24 cellular contexts compared by ENCODE assay signal in genomic region chr14:38074754-38075153, GRCh38.
DNase-seq lines count a peak whose midpoint lies in the region; ATAC-seq and TF ChIP-seq lines count a peak whose summit lies in the region.
"Had no signal": no experiment of that assay in that cellular context is flagged by ENCODE, and none has a peak within 500 bp of the region (broad histone marks: within the 10 kb centered on the region; RNA-seq: fewer than 3 reads in every experiment).

No MANE protein-coding gene starts in this region.

- H3K27ac ChIP-seq in DND-41 (ENCODE audit: low read length) (peak overlapping the region; percentile 71), trophoblast cell (ENCODE audit: low read depth, low read length) (no peak overlapping the region)
- H3K27ac ChIP-seq: lower lobe of right lung, PC-9, testis, VCaP had no signal

- no peaks in the 10 kb centered on the region for H3K36me3 ChIP-seq in DND-41 (ENCODE audit: insufficient read depth, low read length)
- H3K36me3 ChIP-seq in trophoblast cell (ENCODE audit: control insufficient read depth in 1 of 2, insufficient read depth in 2 of 2, low read length in 2 of 2): no peaks in the 10 kb centered on the region
- H3K36me3 ChIP-seq: BE2C, lower lobe of right lung had no signal

- H3K9ac ChIP-seq in DND-41 (ENCODE audit: low read depth, low read length) (no peak overlapping the region; the same call in 1 of the 2 replicates), trophoblast cell (ENCODE audit: low read length) (no peak overlapping the region)

- H3K79me2 ChIP-seq in DND-41 (ENCODE audit: insufficient read depth, low read length): no peaks in the 10 kb centered on the region
- H3K79me2 ChIP-seq in trophoblast cell (ENCODE audit: control insufficient read depth, insufficient read depth, low read length, poor library complexity): no peaks in the 10 kb centered on the region

- no peaks in the 10 kb centered on the region for H4K20me1 ChIP-seq in DND-41 (ENCODE audit: insufficient read depth, low read length)

- H4K8ac ChIP-seq in trophoblast cell (ENCODE audit: low read depth, low read length): no peak overlapping the region

- H2BK5ac ChIP-seq in trophoblast cell (ENCODE audit: low read depth, low read length, poor library complexity): no peak overlapping the region

- CTCF ChIA-PET in activated CD4-positive, alpha-beta memory T cell treated with anti-CD3 and anti-CD28 coated beads for 36 hours (lab: Charles Lee): no interaction called here

- no peak overlapping the region for H4K12ac ChIP-seq in trophoblast cell (ENCODE audit: low read depth, low read length)

- intact Hi-C loops in activated CD4-positive, alpha-beta T cell treated with anti-CD3 and anti-CD28 coated beads, Interleukin-2, amount 10 ng/mL, durations not matched to agents 24 days and 14 days (cut with micrococcal nuclease): loop anchor here (1.0 to 2.0 kb wide), 2 partner anchors 9 to 32 kb away; no protein-coding TSS in a partner anchor
- intact Hi-C loops in activated CD4-positive, alpha-beta memory T cell treated with anti-CD3 and anti-CD28 coated beads for 36 hours (cut with micrococcal nuclease): loop anchor here (5.0 to 10.0 kb wide), 4 partner anchors 87 to 1360 kb away; partner anchors contain the start of genes FBXO33, FOXA1 and TTC6

- no peak overlapping the region for H2AK5ac ChIP-seq in trophoblast cell (ENCODE audit: low read length)

- peak; percentile 73 for ATAC-seq in DND-41 (ENCODE audit: insufficient read depth, low read depth)
- ATAC-seq: lower lobe of right lung, right cardiac atrium had no signal

- H2BK120ac ChIP-seq in trophoblast cell (ENCODE audit: insufficient read depth, low read length, poor library complexity): no peak overlapping the region

- H2BK12ac ChIP-seq in trophoblast cell (ENCODE audit: low read length): no peak overlapping the region

- no peaks in the 10 kb centered on the region for H3K9me3 ChIP-seq in DND-41 (ENCODE audit: insufficient read depth, low read length, severe bottlenecking)
- no peaks in the 10 kb centered on the region for H3K9me3 ChIP-seq in trophoblast cell (ENCODE audit: insufficient read depth, low read depth, low read length)
- H3K9me3 ChIP-seq: BE2C, lower lobe of right lung, testis had no signal

- H3K4me1 ChIP-seq in DND-41 (ENCODE audit: insufficient read depth, low read length) (peaks cover 78% of the 10 kb centered on the region), trophoblast cell (ENCODE audit: control insufficient read depth in 1 of 2, insufficient read depth in 2 of 2, low read length in 2 of 2) (no peaks in the 10 kb centered on the region)
- H3K4me1 ChIP-seq: testis had no signal

- POLR2A ChIA-PET in activated CD4-positive, alpha-beta memory T cell treated with anti-CD3 and anti-CD28 coated beads for 36 hours (lab: Charles Lee): no interaction called here

- H3K18ac ChIP-seq in trophoblast cell (ENCODE audit: low read length): no peak overlapping the region

- H3K79me1 ChIP-seq in trophoblast cell (ENCODE audit: low read length): no peaks in the 10 kb centered on the region

- no CpG with 5 or more reads among the region's 2 CpGs for whole genome bisulfite sequencing in trophoblast cell (ENCODE audit: extremely low coverage, insufficient coverage, insufficient read length)

- H3K14ac ChIP-seq in trophoblast cell (ENCODE audit: low read length): no peak overlapping the region

- no peak overlapping the region for H3K27ac Mint-ChIP-seq in activated CD4-positive, alpha-beta T cell treated with anti-CD3 and anti-CD28 coated beads, Interleukin-2, amount 10 ng/mL, durations not matched to agents 24 days and 14 days
- H3K27ac Mint-ChIP-seq in activated CD4-positive, alpha-beta memory T cell treated with anti-CD3 and anti-CD28 coated beads for 36 hours: peak overlapping the region; percentile 70
- H3K27ac Mint-ChIP-seq in immature natural killer cell: peak overlapping the region; percentile 87 to 98 (median 96)
- H3K27ac Mint-ChIP-seq: activated T-helper 2 cell treated with anti-CD3 and anti-CD28 coated beads, Interferon-gamma antibody, Interleukin-2, Interleukin-4, amounts not matched to agents 10 μg/mL and 5 μg/mL and 100 μg/mL, durations not matched to agents 14 hours and 24 hours and 36 hours had no signal

- no peak overlapping the region for H3K4ac ChIP-seq in trophoblast cell (ENCODE audit: low read depth, low read length)

- H3K4me2 ChIP-seq in DND-41 (ENCODE audit: insufficient read depth, low read length) (peak overlapping the region; percentile 10; the same call in 1 of the 2 replicates), trophoblast cell (ENCODE audit: low read length) (no peak overlapping the region)
- H3K4me2 ChIP-seq: PC-9 had no signal

- no peak overlapping the region for H3K23ac ChIP-seq in trophoblast cell (ENCODE audit: low read length)

- H3K27me3 ChIP-seq in DND-41 (ENCODE audit: insufficient read depth, low read length, poor library complexity): no peaks in the 10 kb centered on the region
- H3K27me3 ChIP-seq in trophoblast cell (ENCODE audit: insufficient read depth, low read length): no peaks in the 10 kb centered on the region
- H3K27me3 ChIP-seq: BE2C, testis had no signal

- H3K4me3 ChIP-seq in DND-41 (ENCODE audit: low read depth in 1 of 2, low read length in 2 of 2): no peak overlapping the region
- no peak overlapping the region for H3K4me3 ChIP-seq in trophoblast cell (ENCODE audit: low read depth, low read length)
- H3K4me3 ChIP-seq: lower lobe of right lung, PC-9, testis had no signal

- peak overlapping the region; percentile 17 for H3K4me3 Mint-ChIP-seq in activated CD4-positive, alpha-beta T cell treated with anti-CD3 and anti-CD28 coated beads, Interleukin-2, amount 10 ng/mL, durations not matched to agents 24 days and 14 days
- H3K4me3 Mint-ChIP-seq in activated CD4-positive, alpha-beta memory T cell treated with anti-CD3 and anti-CD28 coated beads for 36 hours: no peak overlapping the region
- H3K4me3 Mint-ChIP-seq in immature natural killer cell: peak overlapping the region; percentile 74 to 89 (median 82)

- peak; percentile 70 for DNase-seq in activated CD4-positive, alpha-beta T cell treated with anti-CD3 and anti-CD28 coated beads, Interleukin-2, amount 10 ng/mL, durations not matched to agents 24 days and 14 days
- DNase-seq in activated CD4-positive, alpha-beta T cell treated with anti-CD3 and anti-CD28 coated beads for 48 hours: no peak
- DNase-seq in DND-41 (peak; percentile 45), immature natural killer cell (peak; percentile 69 to 80 (median 75)), pons (ENCODE audit: low spot score) (no peak), NCI-H146 treated with DMSO at 0.1 percent for 48 hours (lab: John Stamatoyannopoulos, UW; ENCODE audit: unreplicated experiment) (no peak), trophoblast cell (no peak)
- no peak for DNase-seq in activated CD4-positive, alpha-beta memory T cell treated with anti-CD3 and anti-CD28 coated beads for 36 hours
- DNase-seq: activated CD8-positive, alpha-beta memory T cell treated with anti-CD3 and anti-CD28 coated beads for 24 hours; aorta; BE2C; caudate nucleus; hypothalamus; lower lobe of right lung; MM.1S; NCI-H1694; NCI-H2171 treated with DMSO at 0.1 percent for 48 hours; PC-9; right cardiac atrium; SHP77 treated with DMSO at 0.1 percent for 48 hours; stimulated activated CD4-positive, alpha-beta T cell treated with anti-CD3 and anti-CD28 coated beads, Interleukin-15, amount 100 ng/mL, for 24 hours; testis had no signal

- H2AFZ ChIP-seq in DND-41 (ENCODE audit: low read depth, low read length): 0 out of 2 replicates have a peak overlapping the region, but pooled peaks have one; percentile 7
- no peak overlapping the region for H2AFZ ChIP-seq in trophoblast cell (ENCODE audit: insufficient read depth, low read length, poor library complexity)
- H2AFZ ChIP-seq: PC-9 had no signal

- H3K4me1 Mint-ChIP-seq in activated CD4-positive, alpha-beta T cell treated with anti-CD3 and anti-CD28 coated beads, Interleukin-2, amount 10 ng/mL, durations not matched to agents 24 days and 14 days: peaks cover 26% of the 10 kb centered on the region
- H3K4me1 Mint-ChIP-seq in activated CD4-positive, alpha-beta memory T cell treated with anti-CD3 and anti-CD28 coated beads for 36 hours (ENCODE audit: low read depth): peaks cover 71% of the 10 kb centered on the region
- peaks cover 88 to 92% of the 10 kb centered on the region in 2 donors for H3K4me1 Mint-ChIP-seq in immature natural killer cell

- H4K91ac ChIP-seq in trophoblast cell (ENCODE audit: low read depth, low read length): no peak overlapping the region

- no peak for TF ChIP-seq CTCF in DND-41 (IDR thresholded peaks at IDR 0.05; ENCODE audit: borderline replicate concordance, extremely low read depth, low read length, poor library complexity, severe bottlenecking)

- H3K36me3 Mint-ChIP-seq in activated CD4-positive, alpha-beta T cell treated with anti-CD3 and anti-CD28 coated beads, Interleukin-2, amount 10 ng/mL, durations not matched to agents 24 days and 14 days (ENCODE audit: low read depth): no peaks in the 10 kb centered on the region
- H3K36me3 Mint-ChIP-seq in activated CD4-positive, alpha-beta memory T cell treated with anti-CD3 and anti-CD28 coated beads for 36 hours: peaks cover 3% of the 10 kb centered on the region
- no peaks in the 10 kb centered on the region for H3K36me3 Mint-ChIP-seq in immature natural killer cell

- peaks cover 7% of the 10 kb centered on the region for H3K9me3 Mint-ChIP-seq in activated CD4-positive, alpha-beta T cell treated with anti-CD3 and anti-CD28 coated beads, Interleukin-2, amount 10 ng/mL, durations not matched to agents 24 days and 14 days
- H3K9me3 Mint-ChIP-seq in activated CD4-positive, alpha-beta memory T cell treated with anti-CD3 and anti-CD28 coated beads for 36 hours: peaks cover 4% of the 10 kb centered on the region
- H3K9me3 Mint-ChIP-seq in immature natural killer cell: peaks cover 0 to 4% (median 0%) of the 10 kb centered on the region in 6 donors

- no peaks in the 10 kb centered on the region for H3K27me3 Mint-ChIP-seq in activated CD4-positive, alpha-beta T cell treated with anti-CD3 and anti-CD28 coated beads, Interleukin-2, amount 10 ng/mL, durations not matched to agents 24 days and 14 days
- no peaks in the 10 kb centered on the region for H3K27me3 Mint-ChIP-seq in activated CD4-positive, alpha-beta memory T cell treated with anti-CD3 and anti-CD28 coated beads for 36 hours
- H3K27me3 Mint-ChIP-seq in immature natural killer cell (ENCODE audit: low read depth in 3 of 3): peaks cover 15 to 29% (median 16%) of the 10 kb centered on the region in 3 donors

Comparison
In these comparisons a context has a peak if more than half of its experiments do, and no peak if none do; other contexts are left out.
1. DNase-seq: peak in activated CD4-positive, alpha-beta T cell treated with anti-CD3 and anti-CD28 coated beads, Interleukin-2, amount 10 ng/mL, durations not matched to agents 24 days and 14 days (single experiment), DND-41 (single experiment) and immature natural killer cell (3 of 3); none in activated CD4-positive, alpha-beta T cell treated with anti-CD3 and anti-CD28 coated beads for 48 hours (single experiment), activated CD4-positive, alpha-beta memory T cell treated with anti-CD3 and anti-CD28 coated beads for 36 hours (single experiment), pons (single experiment), NCI-H146 treated with DMSO at 0.1 percent for 48 hours (single experiment) and trophoblast cell (0 of 2).